In genomic region chr5:126052791-126053190, GRCh38 we compare ENCODE assay signal across 24 cellular contexts.
"Had no signal": no experiment of that assay in that cellular context is flagged by ENCODE, and none has a peak within 500 bp of the region (broad histone marks: within the 10 kb centered on the region; RNA-seq: fewer than 3 reads in every experiment).

No MANE protein-coding gene starts in this region.

- H3K4me2 ChIP-seq: hepatocyte had no signal

- H3K4me1 ChIP-seq: gastroesophageal sphincter, prostate gland, sigmoid colon, stomach had no signal

- H3K4me3 ChIP-seq: gastroesophageal sphincter, heart left ventricle, hepatocyte, prostate gland, sigmoid colon, stomach, thyroid gland had no signal

- H3K4me1 Mint-ChIP-seq: naive thymus-derived CD4-positive, alpha-beta T cell; stimulated activated effector memory CD8-positive, alpha-beta T cell treated with anti-CD3 and anti-CD28 coated beads, Interleukin-12 subunit alpha, Interleukin-12 subunit beta, amount 100 ng/mL, for 72 hours had no signal

- DNase-seq: cerebellar nuclear complex; cortex of kidney; effector CD4-positive, alpha-beta T cell; heart left ventricle; kidney; mesendoderm; midbrain; naive thymus-derived CD4-positive, alpha-beta T cell; nucleus accumbens; right cardiac atrium; sigmoid colon; stimulated activated CD4-positive, alpha-beta T cell treated with anti-CD3 and anti-CD28 coated beads, Interleukin-2, amount 100 ng/mL, for 24 hours; stimulated activated CD4-positive, alpha-beta T cell treated with anti-CD3 and anti-CD28 coated beads, Interleukin-4, amount 100 ng/mL, for 24 hours; stimulated activated naive CD4-positive, alpha-beta T cell treated with Interleukin-2 at 50 U/mL for 16 hours; stomach; thyroid gland had no signal

- H3K36me3 Mint-ChIP-seq: naive thymus-derived CD4-positive, alpha-beta T cell; stimulated activated effector memory CD8-positive, alpha-beta T cell treated with anti-CD3 and anti-CD28 coated beads, Interleukin-12 subunit alpha, Interleukin-12 subunit beta, amount 100 ng/mL, for 72 hours had no signal

- H3K36me3 ChIP-seq: gastroesophageal sphincter, heart left ventricle, prostate gland, sigmoid colon, stomach, thyroid gland had no signal

- H3K27ac ChIP-seq: epithelial cell of prostate, gastroesophageal sphincter, heart left ventricle, hepatocyte, prostate gland, sigmoid colon, stomach, thyroid gland had no signal

- H2AFZ ChIP-seq: hepatocyte had no signal

- H3K4me3 Mint-ChIP-seq: naive thymus-derived CD4-positive, alpha-beta T cell; nephron; stimulated activated effector memory CD8-positive, alpha-beta T cell treated with anti-CD3 and anti-CD28 coated beads, Interleukin-12 subunit alpha, Interleukin-12 subunit beta, amount 100 ng/mL, for 72 hours had no signal

- H3K27me3 ChIP-seq: gastroesophageal sphincter, heart left ventricle, hepatocyte, sigmoid colon, stomach, thyroid gland had no signal

- H3K9me3 ChIP-seq: gastroesophageal sphincter, prostate gland, sigmoid colon, stomach, thyroid gland had no signal

- H3K27me3 Mint-ChIP-seq: naive thymus-derived CD4-positive, alpha-beta T cell had no signal

- ATAC-seq: esophagus mucosa; gastroesophageal sphincter; heart left ventricle; left lobe of liver; naive thymus-derived CD4-positive, alpha-beta T cell; right cardiac atrium; stimulated activated effector memory CD8-positive, alpha-beta T cell treated with anti-CD3 and anti-CD28 coated beads, Interleukin-12 subunit alpha, Interleukin-12 subunit beta, amount 100 ng/mL, for 72 hours had no signal

- H3K27ac Mint-ChIP-seq: naive thymus-derived CD4-positive, alpha-beta T cell; stimulated activated effector memory CD8-positive, alpha-beta T cell treated with anti-CD3 and anti-CD28 coated beads, Interleukin-12 subunit alpha, Interleukin-12 subunit beta, amount 100 ng/mL, for 72 hours had no signal
